In the genomic region with DNA sequence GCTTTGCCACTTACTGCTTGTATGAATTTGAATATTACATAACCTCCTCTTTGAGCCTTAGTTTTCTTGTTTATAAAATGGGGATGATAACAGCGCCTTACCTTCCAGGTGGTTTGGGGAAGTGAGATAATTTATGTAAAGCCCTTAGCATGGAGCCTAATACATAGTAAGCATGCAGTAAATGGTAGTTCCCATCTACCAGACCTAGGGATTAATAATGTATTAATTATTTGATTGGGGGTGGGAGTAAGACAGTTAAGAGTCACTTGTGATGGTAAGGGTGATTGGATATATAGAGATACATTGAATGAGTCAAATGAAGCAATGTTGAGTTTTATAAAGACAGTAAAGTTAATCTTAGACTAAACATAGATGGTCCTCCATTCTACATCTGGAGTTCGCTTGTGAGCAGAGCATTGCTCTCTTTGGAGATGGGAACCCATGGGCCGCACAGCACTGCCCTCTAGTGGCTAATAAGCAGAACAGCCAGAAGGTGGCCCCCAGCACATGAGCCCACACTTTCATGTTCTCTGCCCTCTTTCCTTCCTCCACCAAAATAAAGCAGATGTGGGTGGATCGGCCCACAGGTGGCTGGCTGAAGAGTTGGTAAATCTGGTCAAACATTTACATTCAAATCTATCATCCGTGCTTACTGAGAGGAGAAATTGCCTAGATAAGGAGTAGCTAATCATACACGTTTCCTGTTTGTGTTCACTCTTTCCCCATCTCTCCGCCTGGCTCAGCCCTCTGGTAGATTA, we compare ENCODE assay signal across 8 cellular contexts. TPM values are rescaled to one million over a fixed set of nuclear protein-coding genes. Genes with fewer than 3 reads are reported as not detected.
DNase-seq lines count a peak whose midpoint lies in the region; ATAC-seq and TF ChIP-seq lines count a peak whose summit lies in the region.

No MANE protein-coding gene starts in this region.

- no peaks in the 10 kb centered on the region for H3K9me3 ChIP-seq in CD4-positive, alpha-beta T cell (ENCODE audit: control insufficient read depth, low read length)
- H3K9me3 ChIP-seq in Peyer's patch (no peaks in the 10 kb centered on the region), transverse colon (no peaks in the 10 kb centered on the region)

- no peaks in the 10 kb centered on the region for H3K27me3 ChIP-seq in CD4-positive, alpha-beta T cell (ENCODE audit: control insufficient read depth, insufficient read depth, low read length)
- H3K27me3 ChIP-seq in Peyer's patch (no peaks in the 10 kb centered on the region), transverse colon (no peaks in the 10 kb centered on the region)

- ATAC-seq in CD4-positive, alpha-beta T cell (ENCODE audit: poor library complexity): peak; percentile 100
- peak; percentile 71 for ATAC-seq in GM19463 (IDR thresholded peaks at IDR 0.05; ENCODE audit: unreplicated experiment)
- peak; percentile 73 for ATAC-seq in omental fat pad (ENCODE audit: low FRiP score)

- no peak overlapping the region for H3K27ac ChIP-seq in CD4-positive, alpha-beta T cell (ENCODE audit: low read depth, low read length)
- no peak overlapping the region for H3K27ac ChIP-seq in Peyer's patch
- no peak overlapping the region for H3K27ac ChIP-seq in transverse colon

- intact Hi-C loops in CD4-positive, alpha-beta T cell (cut with DNase I, micrococcal nuclease): loop anchor here (1.0 kb wide), 2 partner anchors 9 to 54 kb away; no protein-coding TSS in a partner anchor
- intact Hi-C loops in transverse colon (cut with DNase I; ENCODE audit: low total_unique reads): loop anchor here (2.0 to 5.0 kb wide), 2 partner anchors 57 to 93 kb away; a partner anchor contains a TSS

- DNase-seq in CD4-positive, alpha-beta T cell: peak; percentile 41 to 71 (median 54)
- peak; percentile 53 to 87 (median 72) for DNase-seq in Peyer's patch
- peak; percentile 73 to 77 for DNase-seq in activated T-cell treated with anti-CD3 and anti-CD28 coated beads, Interleukin-2, amount 50 U/mL, for 48 hours
- peak; percentile 74 for DNase-seq in fibroblast of the aortic adventitia (ENCODE audit: low read depth)
- DNase-seq in omental fat pad (ENCODE audit: low spot score): no peak
- DNase-seq in transverse colon: peak; percentile 72

- peaks cover 77% of the 10 kb centered on the region for H3K36me3 Mint-ChIP-seq in CD4-positive, alpha-beta T cell (ENCODE audit: low read depth)

- TF ChIP-seq EP300 in Ishikawa (IDR thresholded peaks at IDR 0.05; ENCODE audit: borderline replicate concordance) (no peak), transverse colon (IDR thresholded peaks at IDR 0.05; ENCODE audit: low read depth) (no peak)

- no peak overlapping the region for H3K27ac Mint-ChIP-seq in CD4-positive, alpha-beta T cell

- H3K27me3 Mint-ChIP-seq in CD4-positive, alpha-beta T cell: no peaks in the 10 kb centered on the region

- no peak for TF ChIP-seq POLR2A in Peyer's patch (IDR thresholded peaks at IDR 0.05)
- no peak for TF ChIP-seq POLR2A in transverse colon (IDR thresholded peaks at IDR 0.05)

- H3K4me1 Mint-ChIP-seq in CD4-positive, alpha-beta T cell (ENCODE audit: low read depth): peaks cover 32% of the 10 kb centered on the region

- in situ Hi-C loops in transverse colon (cut with MboI; ENCODE audit: low pct_ligation_motif_present in 1 of 4, low pct_unique_long_range_greater_than_20kb in 1 of 4, low sequenced_read_pairs in 3 of 4): loop anchor here in 1 of 4 donors (10.0 kb wide), 1 partner anchor 55 kb away; no protein-coding TSS in a partner anchor

- TF ChIP-seq RAD21 in Ishikawa (IDR thresholded peaks at IDR 0.05; ENCODE audit: low read depth): peak; percentile 93

- no peaks in the 10 kb centered on the region for H3K9me3 Mint-ChIP-seq in CD4-positive, alpha-beta T cell

- H3K4me3 ChIP-seq in Peyer's patch (no peak overlapping the region), fibroblast of the aortic adventitia (ENCODE audit: low read depth, low read length) (no peak overlapping the region), transverse colon (no peak overlapping the region)

- H3K36me3 ChIP-seq in Peyer's patch (peaks cover 0 to 77% (median 0%) of the 10 kb centered on the region in 3 donors), transverse colon (peaks cover 0 to 40% (median 18%) of the 10 kb centered on the region in 4 donors)

- peak; percentile 94 for TF ChIP-seq CTCF in CD4-positive, alpha-beta T cell (IDR thresholded peaks at IDR 0.05)
- TF ChIP-seq CTCF in Peyer's patch (IDR thresholded peaks at IDR 0.05): peak; percentile 79 to 98 (median 92)
- peak; percentile 93 for TF ChIP-seq CTCF in fibroblast of the aortic adventitia (IDR thresholded peaks at IDR 0.05; ENCODE audit: insufficient read depth, low read length)
- TF ChIP-seq CTCF in omental fat pad (IDR thresholded peaks at IDR 0.05): peak in 2 of 3 donors; percentile 5 to 87
- peak; percentile 94 to 98 (median 96) for TF ChIP-seq CTCF in transverse colon (IDR thresholded peaks at IDR 0.05)

- 29 to 35% methylated on average over 4 to 7 of the region's 7 CpGs for WGBS in transverse colon (ENCODE audit: low coverage in 1 of 2), 2 donors

- POLR2A ChIA-PET in CD4-positive, alpha-beta T cell (lab: Charles Lee): no interaction called here

- no peak overlapping the region for H3K4me3 Mint-ChIP-seq in CD4-positive, alpha-beta T cell

- H3K4me1 ChIP-seq in Peyer's patch (no peaks in the 10 kb centered on the region), transverse colon (peaks cover 0 to 4% (median 0%) of the 10 kb centered on the region in 4 donors)

- CTCF ChIA-PET in CD4-positive, alpha-beta T cell (lab: Charles Lee): interaction anchor here (1.0 to 2.0 kb wide), 4 partner anchors 9 to 45 kb away, joined by 3 to 9 read pairs (median 6); no protein-coding TSS in a partner anchor

TF ChIP-seq in Ishikawa, 13 proteins besides CTCF, POLR2A, EP300 and RAD21:
- TF ChIP-seq FOXM1 (IDR thresholded peaks at IDR 0.05; ENCODE audit: borderline replicate concordance, low read depth) (no peak), NFIC (IDR thresholded peaks at IDR 0.05) (no peak), EGR1 (IDR thresholded peaks at IDR 0.05) (no peak), TAF1 (IDR thresholded peaks at IDR 0.05; ENCODE audit: low read depth) (no peak), ZBTB7A (IDR thresholded peaks at IDR 0.05; ENCODE audit: low read depth) (no peak), CEBPB (IDR thresholded peaks at IDR 0.05) (no peak)
- TF ChIP-seq, protein P1, sequence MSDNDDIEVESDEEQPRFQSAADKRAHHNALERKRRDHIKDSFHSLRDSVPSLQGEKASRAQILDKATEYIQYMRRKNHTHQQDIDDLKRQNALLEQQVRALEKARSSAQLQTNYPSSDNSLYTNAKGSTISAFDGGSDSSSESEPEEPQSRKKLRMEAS (IDR thresholded peaks at IDR 0.05): no peak
- TF ChIP-seq, protein P2, sequence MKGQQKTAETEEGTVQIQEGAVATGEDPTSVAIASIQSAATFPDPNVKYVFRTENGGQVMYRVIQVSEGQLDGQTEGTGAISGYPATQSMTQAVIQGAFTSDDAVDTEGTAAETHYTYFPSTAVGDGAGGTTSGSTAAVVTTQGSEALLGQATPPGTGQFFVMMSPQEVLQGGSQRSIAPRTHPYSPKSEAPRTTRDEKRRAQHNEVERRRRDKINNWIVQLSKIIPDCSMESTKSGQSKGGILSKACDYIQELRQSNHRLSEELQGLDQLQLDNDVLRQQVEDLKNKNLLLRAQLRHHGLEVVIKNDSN (IDR thresholded peaks at IDR 0.05): no peak

RNA-seq across cellular contexts. Expression of a gene that starts 26.5 kb away (rescaled TPM):
- total RNA-seq in CD4-positive, alpha-beta T cell: 100 to 1,000 TPM; 495 to 525 TPM
- 100 to 1,000 TPM in 1 of 4 donors, 10 to 100 TPM in 1, 1 to 10 TPM in 2; 1.2 to 112 (median 16.2) TPM for total RNA-seq in Peyer's patch
- 7.3 TPM in 2 replicates for total RNA-seq in fibroblast of the aortic adventitia (ENCODE audit: low replicate concordance)
- total RNA-seq in omental fat pad: 10 to 100 TPM; 19.0 to 67.9 (median 29.5) TPM
- 10 to 100 TPM in 2 of 4 donors, 1 to 10 TPM in 2; 5.9 to 20.6 (median 9.7) TPM for total RNA-seq in transverse colon

RNA-seq across cellular contexts. Expression of a gene that starts 28.7 kb away (rescaled TPM):
- total RNA-seq in CD4-positive, alpha-beta T cell: 10 to 100 TPM; 14.2 to 14.5 TPM
- total RNA-seq in Peyer's patch (10 to 100 TPM in 3 of 4 donors, 1 to 10 TPM in 1; 9.1 to 71.6 (median 59.2) TPM), fibroblast of the aortic adventitia (ENCODE audit: low replicate concordance) (12.6 and 17.1 TPM in 2 replicates), omental fat pad (10 to 100 TPM; 15.9 to 42.2 (median 20.5) TPM), transverse colon (10 to 100 TPM; 22.5 to 96.9 (median 68.7) TPM)

Comparison
In these comparisons a context has a peak if more than half of its experiments do, and no peak if none do; other contexts are left out.
1. CTCF ChIP-seq: peak in every context shown above with its lines; median percentile 96 in transverse colon; 94 in CD4-positive, alpha-beta T cell; 93 in fibroblast of the aortic adventitia; 92 in Peyer's patch; 46 in omental fat pad.
2. RNA of a gene that starts 26.5 kb away (total RNA-seq): 495 to 525 TPM in CD4-positive, alpha-beta T cell; 19.0 to 67.9 TPM in omental fat pad, 1.2 to 112 TPM in Peyer's patch, 5.9 to 20.6 TPM in transverse colon and 7.3 TPM in fibroblast of the aortic adventitia; every median in the first group is over 4 times any median in the second.
3. Peak in every context shown above with its lines, with median percentiles within 50 percentile points of each other: ATAC-seq.